In the genomic region with DNA sequence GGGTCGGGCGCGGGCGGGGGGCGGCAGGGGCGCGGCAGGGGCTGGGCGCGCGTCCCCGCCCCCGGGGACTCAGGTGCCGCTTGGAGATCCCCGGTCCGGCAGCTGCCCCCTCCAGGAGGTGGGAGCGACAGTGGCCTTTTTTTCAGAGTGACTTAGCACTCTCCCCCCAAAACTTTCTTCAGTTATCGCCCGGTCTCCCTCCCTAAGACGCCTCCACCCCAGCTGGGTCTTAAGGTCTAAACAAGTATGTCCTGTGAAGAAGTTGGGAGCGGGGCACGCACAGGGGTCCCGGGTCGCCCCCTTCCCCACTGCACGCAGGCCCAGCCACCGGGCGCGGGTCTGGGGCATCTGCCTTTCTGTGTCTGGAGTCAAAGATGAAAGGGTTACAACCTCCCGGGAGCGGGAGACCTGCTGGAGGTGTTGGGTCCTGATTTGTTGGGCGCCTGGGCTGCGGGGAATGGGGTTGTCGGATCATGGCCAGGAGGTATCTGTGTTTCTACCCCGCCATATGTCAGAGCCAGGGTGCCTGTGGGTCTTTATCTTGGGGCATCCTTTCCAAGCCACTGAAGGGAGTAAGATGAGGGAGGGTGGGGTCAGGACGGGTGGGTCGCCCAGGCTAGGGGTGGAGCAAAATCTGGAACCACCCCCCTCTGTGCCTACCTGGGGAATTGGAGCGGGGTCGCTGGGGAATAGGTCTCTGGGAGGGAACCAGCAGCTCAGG, we compare ENCODE assay signal across 1 cellular context.
TF ChIP-seq lines count a peak whose summit lies in the region.

No MANE protein-coding gene starts in this region.

TF ChIP-seq in HEK293, 187 proteins besides CTCF, POLR2A, EP300 and RAD21 (continued from another document):
- TF ChIP-seq, protein P1, sequence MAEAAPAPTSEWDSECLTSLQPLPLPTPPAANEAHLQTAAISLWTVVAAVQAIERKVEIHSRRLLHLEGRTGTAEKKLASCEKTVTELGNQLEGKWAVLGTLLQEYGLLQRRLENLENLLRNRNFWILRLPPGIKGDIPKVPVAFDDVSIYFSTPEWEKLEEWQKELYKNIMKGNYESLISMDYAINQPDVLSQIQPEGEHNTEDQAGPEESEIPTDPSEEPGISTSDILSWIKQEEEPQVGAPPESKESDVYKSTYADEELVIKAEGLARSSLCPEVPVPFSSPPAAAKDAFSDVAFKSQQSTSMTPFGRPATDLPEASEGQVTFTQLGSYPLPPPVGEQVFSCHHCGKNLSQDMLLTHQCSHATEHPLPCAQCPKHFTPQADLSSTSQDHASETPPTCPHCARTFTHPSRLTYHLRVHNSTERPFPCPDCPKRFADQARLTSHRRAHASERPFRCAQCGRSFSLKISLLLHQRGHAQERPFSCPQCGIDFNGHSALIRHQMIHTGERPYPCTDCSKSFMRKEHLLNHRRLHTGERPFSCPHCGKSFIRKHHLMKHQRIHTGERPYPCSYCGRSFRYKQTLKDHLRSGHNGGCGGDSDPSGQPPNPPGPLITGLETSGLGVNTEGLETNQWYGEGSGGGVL (tag by site-specific recombination; IDR thresholded peaks at IDR 0.05), result peak; percentile 58
- TF ChIP-seq ZFP3 (tag by site-specific recombination; IDR thresholded peaks at IDR 0.05; ENCODE audit: low read depth), result no peak
- peak; percentile 32; the same call in 1 of the 2 replicates for TF ChIP-seq SP2 (tag by site-specific recombination; IDR thresholded peaks at IDR 0.05)
- TF ChIP-seq KLF1 (tag by site-specific recombination; IDR thresholded peaks at IDR 0.05), result peak; percentile 53
- TF ChIP-seq ZNF155 (tag by site-specific recombination; IDR thresholded peaks at IDR 0.05), result no peak
- no peak for TF ChIP-seq GFI1B (tag by site-specific recombination; IDR thresholded peaks at IDR 0.05)
- TF ChIP-seq ZBTB8A (tag by site-specific recombination; IDR thresholded peaks at IDR 0.05), result 0 out of 2 replicates have a peak, but pooled peaks have one; percentile 10
- TF ChIP-seq PRDM1 (tag by site-specific recombination; IDR thresholded peaks at IDR 0.05), result peak; percentile 52; the same call in 1 of the 2 replicates
- no peak for TF ChIP-seq ZNF169 (tag by site-specific recombination; IDR thresholded peaks at IDR 0.05)
- TF ChIP-seq, protein P2, sequence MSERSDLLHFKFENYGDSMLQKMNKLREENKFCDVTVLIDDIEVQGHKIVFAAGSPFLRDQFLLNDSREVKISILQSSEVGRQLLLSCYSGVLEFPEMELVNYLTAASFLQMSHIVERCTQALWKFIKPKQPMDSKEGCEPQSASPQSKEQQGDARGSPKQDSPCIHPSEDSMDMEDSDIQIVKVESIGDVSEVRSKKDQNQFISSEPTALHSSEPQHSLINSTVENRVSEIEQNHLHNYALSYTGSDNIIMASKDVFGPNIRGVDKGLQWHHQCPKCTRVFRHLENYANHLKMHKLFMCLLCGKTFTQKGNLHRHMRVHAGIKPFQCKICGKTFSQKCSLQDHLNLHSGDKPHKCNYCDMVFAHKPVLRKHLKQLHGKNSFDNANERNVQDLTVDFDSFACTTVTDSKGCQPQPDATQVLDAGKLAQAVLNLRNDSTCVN (tag by site-specific recombination; optimal IDR thresholded peaks at IDR 0.05), result peak; percentile 25
- no peak for TF ChIP-seq ZBTB17 (tag by site-specific recombination; IDR thresholded peaks at IDR 0.05)
